In the genomic region with DNA sequence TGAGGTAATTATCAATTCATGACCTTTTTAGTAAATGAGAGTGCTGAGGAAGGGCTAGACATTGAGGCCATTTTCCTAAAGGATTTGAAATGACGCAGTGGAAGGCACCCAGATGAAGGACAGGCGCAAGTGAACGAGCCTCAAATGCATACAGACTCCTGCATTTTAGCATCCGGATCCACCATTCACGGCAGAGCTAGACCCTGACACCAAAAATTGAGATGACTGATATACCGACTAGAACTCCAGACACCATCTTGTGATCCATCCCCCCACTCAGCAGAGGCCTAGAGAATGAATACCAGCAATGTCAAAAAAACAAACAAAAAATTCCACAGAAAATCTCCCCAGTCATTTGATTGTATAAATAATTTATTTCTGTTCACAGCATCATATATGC, we compare ENCODE assay signal across 11 cellular contexts.
A peak's percentile ranks its signal among the peaks of the same experiment; 100 is the strongest.
DNase-seq lines count a peak whose midpoint lies in the region; ATAC-seq and TF ChIP-seq lines count a peak whose summit lies in the region.
"Had no signal": no experiment of that assay in that cellular context is flagged by ENCODE, and none has a peak within 500 bp of the region (broad histone marks: within the 10 kb centered on the region; RNA-seq: fewer than 3 reads in every experiment).

No MANE protein-coding gene starts in this region.

- in situ Hi-C loops in astrocyte of the spinal cord (cut with HindIII; ENCODE audit: low sequenced_read_pairs) = no loop called here

- peaks cover 44% of the 10 kb centered on the region for H3K4me1 Mint-ChIP-seq in memory B cell

- ATAC-seq in memory B cell (ENCODE audit: low read depth) (no peak), GM18907 (IDR thresholded peaks at IDR 0.05; ENCODE audit: unreplicated experiment) (no peak), GM21717 (IDR thresholded peaks at IDR 0.05; ENCODE audit: unreplicated experiment) (no peak), HG03342 (IDR thresholded peaks at IDR 0.05; ENCODE audit: unreplicated experiment) (no peak)

- peaks cover 18% of the 10 kb centered on the region for H3K36me3 Mint-ChIP-seq in memory B cell

- H3K27ac Mint-ChIP-seq in memory B cell = no peak overlapping the region

- DNase-seq in stimulated activated CD4-positive, alpha-beta T cell treated with anti-CD3 and anti-CD28 coated beads, Interleukin-15, amount 100 ng/mL, for 24 hours = peak; percentile 21
- no peak for DNase-seq in stimulated activated CD4-positive, alpha-beta T cell treated with anti-CD3 and anti-CD28 coated beads, Interleukin-1b, Interleukin-23, amount 100 ng/mL, for 48 hours
- DNase-seq in astrocyte of the spinal cord (ENCODE audit: low read depth, low spot score) = no peak
- no peak for DNase-seq in memory B cell (ENCODE audit: low spot score in 2 of 2)
- no peak for DNase-seq in COLO829 (ENCODE audit: low spot score)
- DNase-seq: C1 segment of cervical spinal cord, hypothalamus, MV-4-11 had no signal

- peak overlapping the region; percentile 81 for H3K4me3 ChIP-seq in astrocyte of the spinal cord (ENCODE audit: low read depth, low read length)

- no peaks in the 10 kb centered on the region for H3K27me3 Mint-ChIP-seq in memory B cell

- no peak for TF ChIP-seq CTCF in astrocyte of the spinal cord (IDR thresholded peaks at IDR 0.05; ENCODE audit: low read depth, low read length)

- H3K4me3 Mint-ChIP-seq in memory B cell = peak overlapping the region; percentile 40

- no peaks in the 10 kb centered on the region for H3K9me3 Mint-ChIP-seq in memory B cell
